ENCODE assay signal across 32 cellular contexts in genomic region chr14:104875412-104875751, GRCh38. TPM values are rescaled to one million over a fixed set of nuclear protein-coding genes. Genes with fewer than 3 reads are reported as not detected.
"Had no signal": no experiment of that assay in that cellular context is flagged by ENCODE, and none has a peak within 500 bp of the region (broad histone marks: within the 10 kb centered on the region; RNA-seq: fewer than 3 reads in every experiment).

No MANE protein-coding gene starts in this region.

- ATAC-seq: activated naive CD8-positive, alpha-beta T cell treated with anti-CD3 and anti-CD28 coated beads, Interleukin-2, amount 50 U/mL, for 24 hours; activated T-cell treated with anti-CD3 and anti-CD28 coated beads, Interleukin-2, amount 50 U/mL, for 4 hours; body of pancreas; gastroesophageal sphincter had no signal

- H3K4me3 Mint-ChIP-seq: activated CD4-positive, alpha-beta T cell treated with anti-CD3 and anti-CD28 coated beads for 36 hours; activated CD4-positive, alpha-beta T cell treated with anti-CD3 and anti-CD28 coated beads, Interleukin-2, amount 10 ng/mL, durations not matched to agents 7 days and 5 days; activated CD8-positive, alpha-beta T cell treated with anti-CD3 and anti-CD28 coated beads for 36 hours; activated naive CD8-positive, alpha-beta T cell treated with anti-CD3 and anti-CD28 coated beads for 36 hours; activated naive CD8-positive, alpha-beta T cell treated with anti-CD3 and anti-CD28 coated beads, Interleukin-2, amount 50 U/mL, for 24 hours; activated T-cell treated with anti-CD3 and anti-CD28 coated beads, Interleukin-2, amount 50 U/mL, for 4 hours; activated T-helper 17 cell treated with anti-CD3 and anti-CD28 coated beads, Interleukin-2, amount 50 U/mL, for 72 hours had no signal

- H3K9me3 Mint-ChIP-seq: activated CD4-positive, alpha-beta T cell treated with anti-CD3 and anti-CD28 coated beads, Interleukin-2, amount 10 ng/mL, durations not matched to agents 7 days and 5 days; activated CD8-positive, alpha-beta T cell treated with anti-CD3 and anti-CD28 coated beads for 36 hours; activated naive CD8-positive, alpha-beta T cell treated with anti-CD3 and anti-CD28 coated beads for 36 hours; activated naive CD8-positive, alpha-beta T cell treated with anti-CD3 and anti-CD28 coated beads, Interleukin-2, amount 50 U/mL, for 24 hours; activated T-cell treated with anti-CD3 and anti-CD28 coated beads, Interleukin-2, amount 50 U/mL, for 4 hours; activated T-helper 17 cell treated with anti-CD3 and anti-CD28 coated beads, Interleukin-2, amount 50 U/mL, for 72 hours had no signal

- H3K4me1 ChIP-seq: colonic mucosa had no signal

- H3K27me3 Mint-ChIP-seq: activated CD4-positive, alpha-beta T cell treated with anti-CD3 and anti-CD28 coated beads for 36 hours; activated CD4-positive, alpha-beta T cell treated with anti-CD3 and anti-CD28 coated beads, Interleukin-2, amount 10 ng/mL, durations not matched to agents 7 days and 5 days; activated CD8-positive, alpha-beta T cell treated with anti-CD3 and anti-CD28 coated beads for 36 hours; activated naive CD8-positive, alpha-beta T cell treated with anti-CD3 and anti-CD28 coated beads, Interleukin-2, amount 50 U/mL, for 24 hours; activated T-helper 17 cell treated with anti-CD3 and anti-CD28 coated beads, Interleukin-2, amount 50 U/mL, for 72 hours had no signal

- H3K36me3 Mint-ChIP-seq: activated naive CD8-positive, alpha-beta T cell treated with anti-CD3 and anti-CD28 coated beads for 36 hours had no signal

- H3K27ac Mint-ChIP-seq: activated CD4-positive, alpha-beta T cell treated with anti-CD3 and anti-CD28 coated beads for 36 hours; activated CD4-positive, alpha-beta T cell treated with anti-CD3 and anti-CD28 coated beads, Interleukin-2, amount 10 ng/mL, durations not matched to agents 7 days and 5 days; activated CD8-positive, alpha-beta T cell treated with anti-CD3 and anti-CD28 coated beads for 36 hours; activated naive CD8-positive, alpha-beta T cell treated with anti-CD3 and anti-CD28 coated beads for 36 hours; activated naive CD8-positive, alpha-beta T cell treated with anti-CD3 and anti-CD28 coated beads, Interleukin-2, amount 50 U/mL, for 24 hours; activated T-helper 17 cell treated with anti-CD3 and anti-CD28 coated beads, Interleukin-2, amount 50 U/mL, for 72 hours had no signal

- H3K4me1 Mint-ChIP-seq: activated CD4-positive, alpha-beta T cell treated with anti-CD3 and anti-CD28 coated beads for 36 hours; activated T-helper 17 cell treated with anti-CD3 and anti-CD28 coated beads, Interleukin-2, amount 50 U/mL, for 72 hours had no signal

- H3K9me3 ChIP-seq: adrenal gland, body of pancreas, colonic mucosa, esophagus squamous epithelium, gastroesophageal sphincter had no signal

- DNase-seq: activated CD4-positive, alpha-beta T cell treated with anti-CD3 and anti-CD28 coated beads for 36 hours; activated CD4-positive, alpha-beta T cell treated with anti-CD3 and anti-CD28 coated beads, Interleukin-2, amount 10 ng/mL, durations not matched to agents 7 days and 5 days; activated CD4-positive, alpha-beta T cell treated with anti-CD3 and anti-CD28 coated beads, Interleukin-2, amount 50 U/mL, for 48 hours; activated CD4-positive, CD25-positive, alpha-beta regulatory T cell; activated CD4-positive, CD25-positive, alpha-beta regulatory T cell treated with anti-CD3 and anti-CD28 coated beads, Interleukin-2, amount 50 U/mL, for 72 hours; activated CD8-positive, alpha-beta memory T cell treated with anti-CD3 and anti-CD28 coated beads for 24 hours; activated CD8-positive, alpha-beta T cell treated with anti-CD3 and anti-CD28 coated beads for 36 hours; activated effector memory CD4-positive, alpha-beta T cell treated with Interleukin-2 at 50 U/mL for 16 hours; activated gamma-delta T cell treated with Interleukin-2 at 50 U/mL for 16 hours; activated naive CD4-positive, alpha-beta T cell treated with Interleukin-2 at 50 U/mL for 16 hours; activated naive CD8-positive, alpha-beta T cell treated with anti-CD3 and anti-CD28 coated beads for 36 hours; activated naive CD8-positive, alpha-beta T cell treated with anti-CD3 and anti-CD28 coated beads, Interleukin-2, amount 50 U/mL, for 24 hours; activated T-cell treated with anti-CD3 and anti-CD28 coated beads, Interleukin-2, amount 50 U/mL, for 4 hours; adrenal gland; amygdala; aorta; central memory CD4-positive, alpha-beta T cell; cerebellar nuclear complex; colonic mucosa; effector CD8-positive, alpha-beta T cell; esophagus squamous epithelium; foreskin melanocyte; head of caudate nucleus; T-helper 2 cell had no signal

- H3K27ac ChIP-seq: adrenal gland, body of pancreas, colonic mucosa, epithelial cell of prostate, gastroesophageal sphincter had no signal

- H3K27me3 ChIP-seq: adrenal gland, body of pancreas, colonic mucosa, esophagus squamous epithelium, gastroesophageal sphincter had no signal

- H3K4me3 ChIP-seq: adrenal gland, body of pancreas, colonic mucosa, esophagus squamous epithelium, gastroesophageal sphincter had no signal

RNA-seq across cellular contexts. Expression of gene PLD4, which starts 49.3 kb away (rescaled TPM):
- total RNA-seq: activated CD4-positive, alpha-beta T cell treated with anti-CD3 and anti-CD28 coated beads for 36 hours; activated CD4-positive, alpha-beta T cell treated with anti-CD3 and anti-CD28 coated beads, Interleukin-2, amount 10 ng/mL, durations not matched to agents 7 days and 5 days; activated CD8-positive, alpha-beta T cell treated with anti-CD3 and anti-CD28 coated beads for 36 hours; activated naive CD8-positive, alpha-beta T cell treated with anti-CD3 and anti-CD28 coated beads for 36 hours; activated T-helper 17 cell treated with anti-CD3 and anti-CD28 coated beads, Interleukin-2, amount 50 U/mL, for 72 hours; body of pancreas; dermis microvascular lymphatic vessel endothelial cell; fibroblast of villous mesenchyme; glomerular endothelial cell had no signal
- polyA plus RNA-seq: fibroblast of lung had no signal
